In genomic region chr1:35633526-35633925, GRCh38 we compare ENCODE assay signal across 26 cellular contexts.
"Had no signal": no experiment of that assay in that cellular context is flagged by ENCODE, and none has a peak within 500 bp of the region (broad histone marks: within the 10 kb centered on the region; RNA-seq: fewer than 3 reads in every experiment).

No MANE protein-coding gene starts in this region.

- H3K27me3 Mint-ChIP-seq: naive thymus-derived CD4-positive, alpha-beta T cell; stimulated activated naive B cell treated with anti-CD40 and anti-IgM and Interleukin-4, amounts not matched to agents 10 μg/mL and 1 μg/mL and 100 μg/mL, for 72 hours; stimulated activated naive CD8-positive, alpha-beta T cell treated with anti-CD3 and anti-CD28 coated beads, Interleukin-15, Interleukin-2, amounts not matched to agents 100 ng/mL and 50 ng/mL, for 24 hours had no signal

- H3K27me3 ChIP-seq: dorsolateral prefrontal cortex, gastroesophageal sphincter, heart left ventricle, hepatocyte, left lung, neural progenitor cell, sigmoid colon, spleen, suprapubic skin, transverse colon, vagina had no signal

- H3K4me1 ChIP-seq: neural progenitor cell had no signal

- H3K4me3 Mint-ChIP-seq: naive thymus-derived CD4-positive, alpha-beta T cell; nephron; neural progenitor cell; stimulated activated naive B cell treated with anti-CD40 and anti-IgM and Interleukin-4, amounts not matched to agents 10 μg/mL and 1 μg/mL and 100 μg/mL, for 72 hours; stimulated activated naive CD8-positive, alpha-beta T cell treated with anti-CD3 and anti-CD28 coated beads, Interleukin-15, Interleukin-2, amounts not matched to agents 100 ng/mL and 50 ng/mL, for 24 hours had no signal

- H3K4me3 ChIP-seq: dorsolateral prefrontal cortex, gastroesophageal sphincter, heart left ventricle, hepatocyte, left lung, neural progenitor cell, psoas muscle, sigmoid colon, skin epidermis, spleen, suprapubic skin, transverse colon, vagina had no signal

- H3K27ac Mint-ChIP-seq: naive thymus-derived CD4-positive, alpha-beta T cell; nephron; neural progenitor cell; stimulated activated naive B cell treated with anti-CD40 and anti-IgM and Interleukin-4, amounts not matched to agents 10 μg/mL and 1 μg/mL and 100 μg/mL, for 72 hours had no signal

- DNase-seq: dorsolateral prefrontal cortex; effector CD4-positive, alpha-beta T cell; foreskin fibroblast; heart left ventricle; left cardiac atrium; left lung; mammary epithelial cell; mesendoderm; midbrain; naive thymus-derived CD4-positive, alpha-beta T cell; nucleus accumbens; posterior cingulate gyrus; psoas muscle; right cardiac atrium; sigmoid colon; spleen; stimulated activated naive B cell treated with anti-CD40 and anti-IgM and Interleukin-4, amounts not matched to agents 10 μg/mL and 1 μg/mL and 100 μg/mL, for 72 hours; transverse colon had no signal

- H3K27ac ChIP-seq: dorsolateral prefrontal cortex, gastroesophageal sphincter, heart left ventricle, hepatocyte, left lung, neural progenitor cell, psoas muscle, sigmoid colon, skin epidermis, spleen, suprapubic skin, transverse colon, vagina had no signal

- H3K9me3 ChIP-seq: gastroesophageal sphincter, heart left ventricle, left lung, psoas muscle, sigmoid colon, spleen, suprapubic skin, transverse colon, vagina had no signal

- ATAC-seq: gastroesophageal sphincter; heart left ventricle; left cardiac atrium; left lung; naive thymus-derived CD4-positive, alpha-beta T cell; psoas muscle; right cardiac atrium; stimulated activated naive B cell treated with anti-CD40 and anti-IgM and Interleukin-4, amounts not matched to agents 10 μg/mL and 1 μg/mL and 100 μg/mL, for 72 hours had no signal

- H3K9me3 Mint-ChIP-seq: naive thymus-derived CD4-positive, alpha-beta T cell; nephron; neural progenitor cell; stimulated activated naive B cell treated with anti-CD40 and anti-IgM and Interleukin-4, amounts not matched to agents 10 μg/mL and 1 μg/mL and 100 μg/mL, for 72 hours; stimulated activated naive CD8-positive, alpha-beta T cell treated with anti-CD3 and anti-CD28 coated beads, Interleukin-15, Interleukin-2, amounts not matched to agents 100 ng/mL and 50 ng/mL, for 24 hours had no signal
